13 cellular contexts compared by ENCODE assay signal in genomic region chr17:16971458-16972338, GRCh38.
DNase-seq lines count a peak whose midpoint lies in the region; ATAC-seq and TF ChIP-seq lines count a peak whose summit lies in the region.
"Had no signal": no experiment of that assay in that cellular context is flagged by ENCODE, and none has a peak within 500 bp of the region (broad histone marks: within the 10 kb centered on the region; RNA-seq: fewer than 3 reads in every experiment).

Gene TNFRSF13B (minus strand): TSS chr17:16972118. CDS start chr17:16972075, 43 bp downstream.

- H4K20me1 ChIP-seq in BLaER1 (no peaks in the 10 kb centered on the region), SU-DHL-6 (ENCODE audit: low read depth, low read length) (no peaks in the 10 kb centered on the region)

- H3K9ac ChIP-seq in BLaER1 (peak within 1 kb of the TSS; percentile 72; the same call in 1 of the 2 replicates), SU-DHL-6 (ENCODE audit: low read length) (peak within 1 kb of the TSS; percentile 68)

- H2AFZ ChIP-seq in SU-DHL-6 (ENCODE audit: low read depth, low read length, severe bottlenecking) = no peak within 1 kb of the TSS

- peaks cover 46% of the 10 kb centered on the region for H3K79me2 ChIP-seq in SU-DHL-6 (ENCODE audit: insufficient read depth, low read length)

- H3K4me3 ChIP-seq in BLaER1 (no peak within 1 kb of the TSS; the same call in 1 of the 2 replicates), SU-DHL-6 (ENCODE audit: insufficient read depth, low read length, poor library complexity, severe bottlenecking) (peak within 1 kb of the TSS; percentile 82)
- H3K4me3 ChIP-seq: breast epithelium had no signal

- no peak for TF ChIP-seq CTCF in SU-DHL-6 (IDR thresholded peaks at IDR 0.05; ENCODE audit: insufficient read depth, low read length, poor library complexity, severe bottlenecking)

- H3K27ac ChIP-seq in BLaER1 (peak within 1 kb of the TSS; percentile 82), SU-DHL-6 (ENCODE audit: low read depth, low read length) (peak within 1 kb of the TSS; percentile 94)
- H3K27ac ChIP-seq: breast epithelium had no signal

- peak; percentile 85 for TF ChIP-seq POLR2A in GM18951 (IDR thresholded peaks at IDR 0.05; ENCODE audit: extremely low read depth, insufficient read depth, insufficient read length)

- DNase-seq in hypothalamus (lab: John Stamatoyannopoulos, UW) (no peak), SW 1271 (lab: John Stamatoyannopoulos, UW) (no peak), NCI-H1105 treated with DMSO at 0.1 percent for 48 hours (lab: John Stamatoyannopoulos, UW) (no peak), UCSD-AML1 (lab: John Stamatoyannopoulos, UW; ENCODE audit: unreplicated experiment) (no peak)
- DNase-seq: ACHN, erythroblast, small intestine had no signal

- H3K9me3 ChIP-seq in BLaER1 = peaks cover 5% of the 10 kb centered on the region; the same call in 1 of the 2 replicates
- no peaks in the 10 kb centered on the region for H3K9me3 ChIP-seq in SU-DHL-6 (ENCODE audit: insufficient read depth, low read length)
- H3K9me3 ChIP-seq: breast epithelium had no signal

- peaks cover 55% of the 10 kb centered on the region for H3F3A ChIP-seq in SU-DHL-6 (ENCODE audit: insufficient read depth)

- no peaks in the 10 kb centered on the region for H3K27me3 ChIP-seq in BLaER1
- H3K27me3 ChIP-seq in SU-DHL-6 (ENCODE audit: low read length) = no peaks in the 10 kb centered on the region
- H3K27me3 ChIP-seq: breast epithelium had no signal

- in situ Hi-C loops in GM18951 (cut with MboI; ENCODE audit: low sequenced_read_pairs, unreplicated experiment) = no loop called here

- H3K4me1 ChIP-seq in BLaER1 = peaks cover 93% of the 10 kb centered on the region
- H3K4me1 ChIP-seq: breast epithelium had no signal

- ATAC-seq in HG02642 (IDR thresholded peaks at IDR 0.05; ENCODE audit: poor library complexity, unreplicated experiment) = peak; percentile 31
- ATAC-seq: activated T-helper 17 cell treated with anti-CD3 and anti-CD28 coated beads, Interleukin-2, amount 50 U/mL, for 72 hours had no signal

- no peaks in the 10 kb centered on the region for H3K36me3 ChIP-seq in BLaER1
- H3K36me3 ChIP-seq in SU-DHL-6 (ENCODE audit: low read length) = peaks cover 4% of the 10 kb centered on the region; the same call in 1 of the 2 replicates
- H3K36me3 ChIP-seq: breast epithelium had no signal

- no peaks in the 10 kb centered on the region for H3K9me2 ChIP-seq in SU-DHL-6 (replicated peaks; ENCODE audit: insufficient read depth, low read length)

- peak within 1 kb of the TSS; percentile 80 for H3K4me2 ChIP-seq in BLaER1
- H3K4me2 ChIP-seq in SU-DHL-6 (ENCODE audit: low read depth, low read length, poor library complexity, severe bottlenecking) = peak within 1 kb of the TSS; percentile 78
